ENCODE assay signal across 8 cellular contexts in genomic region chr17:1643293-1643998, GRCh38. TPM values are rescaled to one million over a fixed set of nuclear protein-coding genes. Genes with fewer than 3 reads are reported as not detected.
A peak's percentile ranks its signal among the peaks of the same experiment; 100 is the strongest.
DNase-seq lines count a peak whose midpoint lies in the region; ATAC-seq and TF ChIP-seq lines count a peak whose summit lies in the region.

No MANE protein-coding gene starts in this region.

- H3K4me1 ChIP-seq in mammary epithelial cell (ENCODE audit: insufficient read depth, low read length) = peaks cover 26% of the 10 kb centered on the region

- CTCF ChIA-PET in mammary epithelial cell (lab: Charles Lee; ENCODE audit: low non-redundant PET) = no interaction called here

- intact Hi-C loops in mammary epithelial cell (cut with micrococcal nuclease) = loop anchor here (10.0 kb wide), 1 partner anchor 189 kb away; the partner anchor contains the start of gene CRK

- peak overlapping the region; percentile 91 for H3K4me2 ChIP-seq in mammary epithelial cell (ENCODE audit: insufficient read depth, low read depth, low read length)

- 0% methylated on average over 4 of the region's 90 CpGs for whole genome bisulfite sequencing in mammary epithelial cell (ENCODE audit: low coverage, missing lambda C conversion rate)

- peak overlapping the region in 2 of 3 experiments; percentile 33 to 49 for H3K4me3 ChIP-seq in mammary epithelial cell (replicated peaks in 1 of 3; ENCODE audit: insufficient read depth in 1 of 3, low read depth in 2 of 3, low read length in 3 of 3)

- H3K9me3 Mint-ChIP-seq in stimulated activated memory B cell treated with anti-CD40 and anti-IgM and Interleukin-4, amounts not matched to agents 10 μg/mL and 1 μg/mL and 100 μg/mL, for 72 hours = no peaks in the 10 kb centered on the region

- DNase-seq in AG08396 (ENCODE audit: low spot score) (peak; percentile 63), GM20000 (ENCODE audit: low spot score) (peak; percentile 87), T-helper 17 cell (peak; percentile 63 to 80 (median 79)), mammary epithelial cell (peak; percentile 61), left lobe of liver (ENCODE audit: low spot score) (peak; percentile 69), Kasumi-1 (lab: John Stamatoyannopoulos, UW) (no peak)

- dilution Hi-C loops in mammary epithelial cell (cut with HindIII; ENCODE audit: low sequenced_read_pairs) = no loop called here

- H4K20me1 ChIP-seq in mammary epithelial cell (ENCODE audit: insufficient read depth, low read length) = no peaks in the 10 kb centered on the region

- H3K27ac ChIP-seq in mammary epithelial cell (ENCODE audit: insufficient read depth, low read depth, low read length) = no peak overlapping the region

- no peaks in the 10 kb centered on the region for H3K79me2 ChIP-seq in mammary epithelial cell (ENCODE audit: insufficient read depth, low read length)

- H3K27ac Mint-ChIP-seq in T-helper 17 cell = peak overlapping the region; percentile 79
- peak overlapping the region; percentile 92 for H3K27ac Mint-ChIP-seq in stimulated activated memory B cell treated with anti-CD40 and anti-IgM and Interleukin-4, amounts not matched to agents 10 μg/mL and 1 μg/mL and 100 μg/mL, for 72 hours

- H3K9ac ChIP-seq in mammary epithelial cell (ENCODE audit: insufficient read depth, low read length) = no peak overlapping the region

- no peaks in the 10 kb centered on the region for H3K36me3 Mint-ChIP-seq in T-helper 17 cell (ENCODE audit: low read depth)
- peaks cover 16% of the 10 kb centered on the region for H3K36me3 Mint-ChIP-seq in stimulated activated memory B cell treated with anti-CD40 and anti-IgM and Interleukin-4, amounts not matched to agents 10 μg/mL and 1 μg/mL and 100 μg/mL, for 72 hours

- ATAC-seq in T-helper 17 cell (peak; percentile 81), left lobe of liver (peak; percentile 60), HG03565 (IDR thresholded peaks at IDR 0.05; ENCODE audit: unreplicated experiment) (no peak)
- peak; percentile 34 for ATAC-seq in stimulated activated memory B cell treated with anti-CD40 and anti-IgM and Interleukin-4, amounts not matched to agents 10 μg/mL and 1 μg/mL and 100 μg/mL, for 72 hours

- H3K9me3 ChIP-seq in T-helper 17 cell (ENCODE audit: control insufficient read depth, low read length, poor library complexity, severe bottlenecking) = no peaks in the 10 kb centered on the region
- H3K9me3 ChIP-seq in mammary epithelial cell (replicated peaks; ENCODE audit: insufficient read depth, low read length) = no peaks in the 10 kb centered on the region

- peak overlapping the region; percentile 69 for H2AFZ ChIP-seq in mammary epithelial cell (ENCODE audit: low read depth, low read length)

- in situ Hi-C loops in mammary epithelial cell (cut with MboI; ENCODE audit: low sequenced_read_pairs in 2 of 2) = loop anchor here in 1 of 2 donors (25.0 kb wide), 1 partner anchor 381 kb away; the partner anchor contains the start of gene BHLHA9

- H3K36me3 ChIP-seq in mammary epithelial cell (ENCODE audit: insufficient read depth, low read length) = no peaks in the 10 kb centered on the region

- TF ChIP-seq CTCF in GM20000 (IDR thresholded peaks at IDR 0.05; ENCODE audit: extremely low read depth, missing control alignments) = no peak
- peak in 1 of 2 donors; percentile 12 for TF ChIP-seq CTCF in mammary epithelial cell (conservative IDR thresholded peaks at IDR 0.05 in 1 of 2, IDR thresholded peaks at IDR 0.05 in 1 of 2; ENCODE audit: extremely low read depth in 1 of 2, insufficient read depth in 1 of 2, low read depth in 1 of 2, low read length in 2 of 2)

- H3K4me1 Mint-ChIP-seq in T-helper 17 cell = peaks cover 14% of the 10 kb centered on the region
- H3K4me1 Mint-ChIP-seq in stimulated activated memory B cell treated with anti-CD40 and anti-IgM and Interleukin-4, amounts not matched to agents 10 μg/mL and 1 μg/mL and 100 μg/mL, for 72 hours = peaks cover 62% of the 10 kb centered on the region

- H3K27me3 ChIP-seq in mammary epithelial cell (ENCODE audit: insufficient read depth, low read length) = no peaks in the 10 kb centered on the region

- BruUV-seq in mammary epithelial cell (replicated peaks; lab: Mats Ljungman, UMichigan) = no TSS peak

- no peaks in the 10 kb centered on the region for H3K27me3 Mint-ChIP-seq in T-helper 17 cell
- H3K27me3 Mint-ChIP-seq in stimulated activated memory B cell treated with anti-CD40 and anti-IgM and Interleukin-4, amounts not matched to agents 10 μg/mL and 1 μg/mL and 100 μg/mL, for 72 hours = no peaks in the 10 kb centered on the region

- no peak overlapping the region for H3K4me3 Mint-ChIP-seq in T-helper 17 cell
- no peak overlapping the region for H3K4me3 Mint-ChIP-seq in stimulated activated memory B cell treated with anti-CD40 and anti-IgM and Interleukin-4, amounts not matched to agents 10 μg/mL and 1 μg/mL and 100 μg/mL, for 72 hours

RNA-seq across cellular contexts. Expression of gene SCARF1, which starts 2.1 kb away (rescaled TPM):
- total RNA-seq in T-helper 17 cell = 1 to 10 TPM; 1.6 to 2.3 TPM
- under 1 TPM; 0.28 to 0.83 TPM for total RNA-seq in mammary epithelial cell
- polyA plus RNA-seq in mammary epithelial cell = 0.07 TPM
- polyA minus RNA-seq in mammary epithelial cell = 0.41 TPM
- total RNA-seq in left lobe of liver = 12.5 TPM

RNA-seq across cellular contexts. Expression of gene RILP, which starts 6.2 kb away (rescaled TPM):
- 1 to 10 TPM; 2.3 to 3.0 TPM for total RNA-seq in T-helper 17 cell
- 1 to 10 TPM; 5.1 to 7.8 TPM for total RNA-seq in mammary epithelial cell
- 3.1 TPM for polyA plus RNA-seq in mammary epithelial cell
- not detected for polyA minus RNA-seq in mammary epithelial cell
- total RNA-seq in left lobe of liver = 20.9 TPM

RNA-seq across cellular contexts. Expression of gene SLC43A2, which starts 14.8 kb away (rescaled TPM):
- total RNA-seq in T-helper 17 cell = 1 to 10 TPM; 5.1 to 7.4 TPM
- total RNA-seq in mammary epithelial cell = 10 to 100 TPM; 11.5 to 34.3 TPM
- 13.0 TPM for polyA plus RNA-seq in mammary epithelial cell
- polyA minus RNA-seq in mammary epithelial cell = 12.4 TPM
- total RNA-seq in left lobe of liver = 3.1 TPM

RNA-seq across cellular contexts. Expression of gene PRPF8, which starts 41.2 kb away (rescaled TPM):
- 100 to 1,000 TPM; 451 to 472 TPM for total RNA-seq in T-helper 17 cell
- 100 to 1,000 TPM; 114 to 243 TPM for total RNA-seq in mammary epithelial cell
- 132 TPM for polyA plus RNA-seq in mammary epithelial cell
- 482 TPM for polyA minus RNA-seq in mammary epithelial cell
- total RNA-seq in left lobe of liver = 97.8 TPM

Comparison
In these comparisons a context has a peak if more than half of its experiments do, and no peak if none do; other contexts are left out.
1. DNase-seq: peak in AG08396 (single experiment), GM20000 (single experiment), T-helper 17 cell (3 of 3), mammary epithelial cell (single experiment) and left lobe of liver (single experiment); none in Kasumi-1 (0 of 2).